In genomic region chr14:75877292-75877691, GRCh38 we compare ENCODE assay signal across 13 cellular contexts.
DNase-seq lines count a peak whose midpoint lies in the region; ATAC-seq and TF ChIP-seq lines count a peak whose summit lies in the region.
"Had no signal": no experiment of that assay in that cellular context is flagged by ENCODE, and none has a peak within 500 bp of the region (broad histone marks: within the 10 kb centered on the region; RNA-seq: fewer than 3 reads in every experiment).

No MANE protein-coding gene starts in this region.

- H3K9ac ChIP-seq in mesenchymal stem cell (ENCODE audit: low read length) = no peak overlapping the region

- H3K23ac ChIP-seq in mesenchymal stem cell (ENCODE audit: low read length in 2 of 2) = no peak overlapping the region

- no peak overlapping the region for H3K18ac ChIP-seq in mesenchymal stem cell (ENCODE audit: low read depth in 1 of 2, low read length in 2 of 2)

- no peak overlapping the region for H3K27ac ChIP-seq in mesenchymal stem cell (ENCODE audit: low read length, poor library complexity, severe bottlenecking)
- H3K27ac ChIP-seq: lower lobe of right lung, SJCRH30 had no signal

- no peak overlapping the region for H2BK120ac ChIP-seq in mesenchymal stem cell (ENCODE audit: low read depth, low read length)

- peak; percentile 2 for DNase-seq in DMS53 treated with DMSO at 0.1 percent for 48 hours (lab: John Stamatoyannopoulos, UW; ENCODE audit: unreplicated experiment)
- peak; percentile 93 for DNase-seq in NCI-H226
- DNase-seq in choroid plexus epithelial cell (ENCODE audit: low read depth) = peak; percentile 96
- peak; percentile 63 for DNase-seq in mesenchymal stem cell
- DNase-seq in NCI-H748 treated with DMSO at 0.1 percent for 48 hours (lab: John Stamatoyannopoulos, UW) = no peak
- DNase-seq: activated CD4-positive, alpha-beta T cell treated with anti-CD3 and anti-CD28 coated beads, Interleukin-2, amount 50 U/mL, for 1 hour; lower lobe of right lung; retina; SJCRH30 had no signal

- peaks cover 2% of the 10 kb centered on the region for H3K79me1 ChIP-seq in mesenchymal stem cell (replicated peaks; ENCODE audit: low read length, poor library complexity, severe bottlenecking)

- no peak overlapping the region for H4K8ac ChIP-seq in mesenchymal stem cell (ENCODE audit: low read length)

- no peaks in the 10 kb centered on the region for H3K9me3 ChIP-seq in mesenchymal stem cell (ENCODE audit: control insufficient read depth, low read length)
- H3K9me3 ChIP-seq: lower lobe of right lung, SJCRH30 had no signal

- no peak overlapping the region for H2AK5ac ChIP-seq in mesenchymal stem cell (ENCODE audit: low read length, severe bottlenecking)

- H4K91ac ChIP-seq in mesenchymal stem cell (ENCODE audit: low read length) = no peak overlapping the region

- H3K4me3 ChIP-seq in choroid plexus epithelial cell (ENCODE audit: low read depth, low read length) = no peak overlapping the region
- no peak overlapping the region for H3K4me3 ChIP-seq in mesenchymal stem cell (ENCODE audit: insufficient read depth in 1 of 2, low read depth in 1 of 2, low read length in 2 of 2)
- H3K4me3 ChIP-seq: lower lobe of right lung, SJCRH30 had no signal

- no peak overlapping the region for H3K4ac ChIP-seq in mesenchymal stem cell (ENCODE audit: low read depth in 1 of 2, low read length in 2 of 2)

- H3K36me3 ChIP-seq in mesenchymal stem cell (ENCODE audit: control insufficient read depth in 1 of 2, insufficient read depth in 2 of 2, low read depth in 1 of 2, low read length in 2 of 2) = peaks cover 0 to 3% of the 10 kb centered on the region in 2 experiments
- H3K36me3 ChIP-seq: lower lobe of right lung, SJCRH30 had no signal

- no peak overlapping the region for H3K4me2 ChIP-seq in mesenchymal stem cell (ENCODE audit: low read length, poor library complexity, severe bottlenecking)

- H3K4me1 ChIP-seq in mesenchymal stem cell (ENCODE audit: control insufficient read depth, insufficient read depth, low read depth, low read length) = peaks cover 2% of the 10 kb centered on the region
- H3K4me1 ChIP-seq: SJCRH30 had no signal

- no peaks in the 10 kb centered on the region for H3K27me3 ChIP-seq in mesenchymal stem cell (ENCODE audit: control insufficient read depth in 1 of 2, insufficient read depth in 1 of 2, low read length in 2 of 2)
- H3K27me3 ChIP-seq: SJCRH30 had no signal

- H2BK15ac ChIP-seq in mesenchymal stem cell (ENCODE audit: low read depth, poor library complexity, severe bottlenecking) = no peak overlapping the region

- H2AFZ ChIP-seq in mesenchymal stem cell (ENCODE audit: low read depth, low read length) = no peak overlapping the region

- ATAC-seq in GM21576 (IDR thresholded peaks at IDR 0.05; ENCODE audit: unreplicated experiment) = no peak
- ATAC-seq in HG03378 (IDR thresholded peaks at IDR 0.05; ENCODE audit: unreplicated experiment) = no peak
- ATAC-seq in HG02623 (IDR thresholded peaks at IDR 0.05; ENCODE audit: unreplicated experiment) = no peak
- ATAC-seq: activated naive CD4-positive, alpha-beta T cell treated with anti-CD3 and anti-CD28 coated beads, Interleukin-2, amount 50 U/mL, for 72 hours; lower lobe of right lung had no signal

- no peak overlapping the region for H2BK12ac ChIP-seq in mesenchymal stem cell (ENCODE audit: low read length in 2 of 2)

- no peak overlapping the region for H3K14ac ChIP-seq in mesenchymal stem cell (ENCODE audit: low read length in 2 of 2)

- WGBS in mesenchymal stem cell = no CpG with 5 or more reads among the region's 1 CpG

- no peak overlapping the region for H2BK5ac ChIP-seq in mesenchymal stem cell (ENCODE audit: low read depth, low read length, poor library complexity, severe bottlenecking)

- no peak for TF ChIP-seq CTCF in choroid plexus epithelial cell (conservative IDR thresholded peaks at IDR 0.05; ENCODE audit: low read depth, low read length)
